In the genomic region with DNA sequence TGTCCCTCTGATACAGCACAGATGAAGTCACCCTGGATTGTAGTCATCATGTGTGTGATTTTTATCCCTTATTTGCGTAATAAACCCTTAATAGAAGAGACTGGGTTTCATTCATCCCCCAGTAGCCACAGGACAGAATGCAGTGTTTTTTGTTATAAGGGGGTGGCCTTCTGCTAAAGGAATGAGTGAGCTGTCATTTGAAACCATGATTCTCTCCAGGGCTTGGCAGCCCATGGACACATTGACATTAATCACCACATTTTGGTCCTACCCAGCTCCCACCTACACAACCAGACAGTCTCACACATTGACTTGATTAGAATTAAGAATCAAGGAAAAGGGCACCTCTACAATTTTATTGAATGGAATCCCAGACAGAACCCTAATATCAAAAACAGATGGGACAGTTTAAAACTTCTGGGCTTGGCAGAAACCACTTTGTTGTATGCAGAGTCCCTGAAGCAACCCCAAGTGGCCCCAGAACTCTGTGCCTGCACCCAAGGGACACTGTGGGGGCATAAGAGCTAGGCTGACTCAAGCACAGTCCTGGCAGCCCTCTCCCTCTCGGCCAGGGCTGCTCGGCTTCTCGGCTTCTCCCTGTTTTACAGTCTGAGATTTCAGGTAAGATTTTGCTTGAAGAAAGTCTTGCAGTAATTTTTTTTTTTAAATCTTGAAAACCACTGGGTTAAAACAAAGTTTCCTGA, we compare ENCODE assay signal across 28 cellular contexts.
DNase-seq lines count a peak whose midpoint lies in the region; ATAC-seq and TF ChIP-seq lines count a peak whose summit lies in the region.
"Had no signal": no experiment of that assay in that cellular context is flagged by ENCODE, and none has a peak within 500 bp of the region (broad histone marks: within the 10 kb centered on the region; RNA-seq: fewer than 3 reads in every experiment).

No MANE protein-coding gene starts in this region.

- CTCF ChIA-PET in activated naive CD4-positive, alpha-beta T cell treated with anti-CD3 and anti-CD28 coated beads for 36 hours (lab: Charles Lee), result no interaction called here

- H3K4me3 Mint-ChIP-seq in brain, result peak overlapping the region in 1 of 5 experiments; percentile 1
- H3K4me3 Mint-ChIP-seq in nephron progenitor cell, result no peak overlapping the region
- no peak overlapping the region for H3K4me3 Mint-ChIP-seq in activated naive CD4-positive, alpha-beta T cell treated with anti-CD3 and anti-CD28 coated beads for 36 hours
- no peak overlapping the region for H3K4me3 Mint-ChIP-seq in natural killer cell treated with Interleukin-12 subunit alpha and Interleukin-12 subunit beta and Interleukin-15 and Interleukin-18, amount 100 ng/mL, for 72 hours
- H3K4me3 Mint-ChIP-seq: neural progenitor cell; stimulated activated naive B cell treated with anti-CD40 and anti-IgM and Interleukin-4, amounts not matched to agents 10 μg/mL and 1 μg/mL and 100 μg/mL, for 72 hours; WTC11 had no signal

- intact Hi-C loops in left cardiac atrium (cut with DNase I), result no loop called here
- intact Hi-C loops in cardiac septum (cut with DNase I), result no loop called here
- intact Hi-C loops in activated naive CD4-positive, alpha-beta T cell treated with anti-CD3 and anti-CD28 coated beads for 36 hours (cut with micrococcal nuclease), result no loop called here

- DNase-seq in left cardiac atrium, result peak; percentile 35
- no peak for DNase-seq in cardiac septum (ENCODE audit: low spot score)
- no peak for DNase-seq in nephron progenitor cell
- DNase-seq in activated naive CD4-positive, alpha-beta T cell treated with anti-CD3 and anti-CD28 coated beads for 36 hours, result no peak
- DNase-seq in stimulated activated CD4-positive, alpha-beta T cell treated with anti-CD3 and anti-CD28 coated beads, Interleukin-15, amount 100 ng/mL, for 24 hours, result no peak
- DNase-seq in natural killer cell treated with Interleukin-12 subunit alpha and Interleukin-12 subunit beta and Interleukin-15 and Interleukin-18, amount 100 ng/mL, for 72 hours (ENCODE audit: low spot score), result no peak
- DNase-seq in nucleus accumbens (lab: John Stamatoyannopoulos, UW), result no peak
- DNase-seq: activated CD4-positive, alpha-beta T cell treated with anti-CD3 and anti-CD28 coated beads, Interleukin-2, amount 50 U/mL, for 4 hours; activated CD8-positive, alpha-beta memory T cell treated with anti-CD3 and anti-CD28 coated beads, Interleukin-2, amount 50 U/mL, for 48 hours; activated effector memory CD4-positive, alpha-beta T cell treated with Interleukin-2 at 50 U/mL for 16 hours; adrenal gland; dermis blood vessel endothelial cell; foreskin melanocyte; hypothalamus; mucosa of descending colon; NCI-H1092; NCI-H2029 treated with DMSO at 0.1 percent for 48 hours; NCI-H510A; small intestine; stimulated activated CD4-positive, alpha-beta T cell treated with anti-CD3 and anti-CD28 coated beads, Interleukin-2, amount 100 ng/mL, for 48 hours; stimulated activated naive B cell treated with anti-CD40 and anti-IgM and Interleukin-4, amounts not matched to agents 10 μg/mL and 1 μg/mL and 100 μg/mL, for 72 hours; T-helper 9 cell; thyroid gland had no signal

- H3K9me3 Mint-ChIP-seq in brain (no peaks in the 10 kb centered on the region), nephron progenitor cell (no peaks in the 10 kb centered on the region)
- no peaks in the 10 kb centered on the region for H3K9me3 Mint-ChIP-seq in activated naive CD4-positive, alpha-beta T cell treated with anti-CD3 and anti-CD28 coated beads for 36 hours
- H3K9me3 Mint-ChIP-seq in natural killer cell treated with Interleukin-12 subunit alpha and Interleukin-12 subunit beta and Interleukin-15 and Interleukin-18, amount 100 ng/mL, for 72 hours, result no peaks in the 10 kb centered on the region
- H3K9me3 Mint-ChIP-seq: neural progenitor cell; stimulated activated naive B cell treated with anti-CD40 and anti-IgM and Interleukin-4, amounts not matched to agents 10 μg/mL and 1 μg/mL and 100 μg/mL, for 72 hours; WTC11 had no signal

- H3K4me1 Mint-ChIP-seq in brain (peaks cover 85% of the 10 kb centered on the region), nephron progenitor cell (peaks cover 73% of the 10 kb centered on the region)
- H3K4me1 Mint-ChIP-seq in activated naive CD4-positive, alpha-beta T cell treated with anti-CD3 and anti-CD28 coated beads for 36 hours (ENCODE audit: low read depth), result no peaks in the 10 kb centered on the region
- no peaks in the 10 kb centered on the region for H3K4me1 Mint-ChIP-seq in natural killer cell treated with Interleukin-12 subunit alpha and Interleukin-12 subunit beta and Interleukin-15 and Interleukin-18, amount 100 ng/mL, for 72 hours (ENCODE audit: low read depth in 2 of 2)
- H3K4me1 Mint-ChIP-seq: stimulated activated naive B cell treated with anti-CD40 and anti-IgM and Interleukin-4, amounts not matched to agents 10 μg/mL and 1 μg/mL and 100 μg/mL, for 72 hours had no signal

- ATAC-seq in left cardiac atrium, result peak in 1 of 2 donors; percentile 33
- ATAC-seq in natural killer cell treated with Interleukin-12 subunit alpha and Interleukin-12 subunit beta and Interleukin-15 and Interleukin-18, amount 100 ng/mL, for 72 hours, result no peak
- ATAC-seq: A549; HepG2; mucosa of descending colon; stimulated activated naive B cell treated with anti-CD40 and anti-IgM and Interleukin-4, amounts not matched to agents 10 μg/mL and 1 μg/mL and 100 μg/mL, for 72 hours; WTC11 had no signal

- H3K27me3 Mint-ChIP-seq in brain, result no peaks in the 10 kb centered on the region
- peaks cover 11% of the 10 kb centered on the region for H3K27me3 Mint-ChIP-seq in nephron progenitor cell (ENCODE audit: low read depth, poor library complexity)
- H3K27me3 Mint-ChIP-seq in activated naive CD4-positive, alpha-beta T cell treated with anti-CD3 and anti-CD28 coated beads for 36 hours (ENCODE audit: low read depth), result peaks cover 2% of the 10 kb centered on the region
- H3K27me3 Mint-ChIP-seq in natural killer cell treated with Interleukin-12 subunit alpha and Interleukin-12 subunit beta and Interleukin-15 and Interleukin-18, amount 100 ng/mL, for 72 hours, result peaks cover 16 to 30% of the 10 kb centered on the region in 2 donors

- H3K27ac Mint-ChIP-seq in brain, result peak overlapping the region; percentile 61 to 95 (median 84)
- H3K27ac Mint-ChIP-seq in nephron progenitor cell, result peak overlapping the region; percentile 13
- no peak overlapping the region for H3K27ac Mint-ChIP-seq in activated naive CD4-positive, alpha-beta T cell treated with anti-CD3 and anti-CD28 coated beads for 36 hours
- no peak overlapping the region for H3K27ac Mint-ChIP-seq in natural killer cell treated with Interleukin-12 subunit alpha and Interleukin-12 subunit beta and Interleukin-15 and Interleukin-18, amount 100 ng/mL, for 72 hours
- H3K27ac Mint-ChIP-seq: neural progenitor cell; stimulated activated naive B cell treated with anti-CD40 and anti-IgM and Interleukin-4, amounts not matched to agents 10 μg/mL and 1 μg/mL and 100 μg/mL, for 72 hours; WTC11 had no signal

- no peak for TF ChIP-seq CTCF in brain (conservative IDR thresholded peaks at IDR 0.05)
- no peak for TF ChIP-seq CTCF in nephron progenitor cell (IDR thresholded peaks at IDR 0.05)

- H3K36me3 Mint-ChIP-seq in brain (no peaks in the 10 kb centered on the region), nephron progenitor cell (ENCODE audit: low read depth) (no peaks in the 10 kb centered on the region)
- no peaks in the 10 kb centered on the region for H3K36me3 Mint-ChIP-seq in activated naive CD4-positive, alpha-beta T cell treated with anti-CD3 and anti-CD28 coated beads for 36 hours (ENCODE audit: low read depth)
- no peaks in the 10 kb centered on the region for H3K36me3 Mint-ChIP-seq in natural killer cell treated with Interleukin-12 subunit alpha and Interleukin-12 subunit beta and Interleukin-15 and Interleukin-18, amount 100 ng/mL, for 72 hours
- H3K36me3 Mint-ChIP-seq: neural progenitor cell; stimulated activated naive B cell treated with anti-CD40 and anti-IgM and Interleukin-4, amounts not matched to agents 10 μg/mL and 1 μg/mL and 100 μg/mL, for 72 hours; WTC11 had no signal

Comparison
In these comparisons a context has a peak if more than half of its experiments do, and no peak if none do; other contexts are left out.
1. H3K27ac Mint-ChIP-seq: peak in brain (5 of 5) and nephron progenitor cell (single experiment); none in activated naive CD4-positive, alpha-beta T cell treated with anti-CD3 and anti-CD28 coated beads for 36 hours (single experiment) and natural killer cell treated with Interleukin-12 subunit alpha and Interleukin-12 subunit beta and Interleukin-15 and Interleukin-18, amount 100 ng/mL, for 72 hours (0 of 2).